ENCODE assay signal across 8 cellular contexts in the genomic region with DNA sequence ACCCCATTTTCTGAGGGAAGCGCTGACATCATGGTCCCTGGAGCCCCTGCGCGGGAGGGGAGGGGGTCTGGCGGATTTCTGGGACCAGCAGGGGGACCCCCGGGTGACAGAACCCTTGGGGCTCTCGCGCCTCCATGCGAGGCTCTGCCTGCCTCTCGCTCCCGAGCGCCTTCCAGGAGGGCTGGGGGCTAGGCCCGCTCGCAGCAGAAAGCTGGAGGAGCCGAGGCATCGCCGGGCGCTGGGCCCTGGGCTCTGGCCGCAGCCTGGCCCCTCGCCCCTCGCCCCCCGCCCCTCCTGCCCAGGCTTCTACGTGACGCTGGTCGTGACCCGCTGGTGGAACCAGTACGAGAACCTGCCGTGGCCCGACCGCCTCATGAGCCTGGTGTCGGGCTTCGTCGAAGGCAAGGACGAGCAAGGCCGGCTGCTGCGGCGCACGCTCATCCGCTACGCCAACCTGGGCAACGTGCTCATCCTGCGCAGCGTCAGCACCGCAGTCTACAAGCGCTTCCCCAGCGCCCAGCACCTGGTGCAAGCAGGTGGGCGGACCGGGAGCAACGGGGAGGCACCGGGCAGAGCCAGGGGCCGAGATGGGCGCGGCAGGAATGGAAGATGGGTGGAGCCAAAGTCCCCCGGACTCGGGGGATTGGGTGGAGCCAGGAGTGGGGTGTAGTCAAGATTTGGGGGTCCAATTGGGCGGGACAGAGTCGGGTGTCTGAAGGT. TPM values are rescaled to one million over a fixed set of nuclear protein-coding genes. Genes with fewer than 3 reads are reported as not detected.
DNase-seq lines count a peak whose midpoint lies in the region; ATAC-seq, FAIRE-seq and TF ChIP-seq lines count a peak whose summit lies in the region.

No MANE protein-coding gene starts in this region.

- TF ChIP-seq CTCF in cardiac muscle cell (IDR thresholded peaks at IDR 0.05; ENCODE audit: low read depth, low read length) (no peak), prostate gland (IDR thresholded peaks at IDR 0.05) (no peak)

- ATAC-seq in HG03442 (IDR thresholded peaks at IDR 0.05; ENCODE audit: unreplicated experiment) (no peak), GM18867 (IDR thresholded peaks at IDR 0.05; ENCODE audit: unreplicated experiment) (no peak), HG03135 (IDR thresholded peaks at IDR 0.05; ENCODE audit: unreplicated experiment) (no peak)

- H3K36me3 ChIP-seq in cardiac muscle cell, result no peaks in the 10 kb centered on the region
- no peaks in the 10 kb centered on the region for H3K36me3 ChIP-seq in prostate gland

- H3K9me3 ChIP-seq in cardiac muscle cell (ENCODE audit: low read depth) (no peaks in the 10 kb centered on the region), prostate gland (no peaks in the 10 kb centered on the region)

- H3K27me3 ChIP-seq in cardiac muscle cell (peaks cover 15% of the 10 kb centered on the region), prostate gland (replicated peaks; ENCODE audit: insufficient read depth) (no peaks in the 10 kb centered on the region)

- 6% methylated on average over 29 of the region's 56 CpGs for WGBS in prostate gland

- H3K27ac ChIP-seq in cardiac muscle cell (no peak overlapping the region), prostate gland (peak overlapping the region; percentile 51 to 52)

- no peak for FAIRE-seq in frontal cortex (lab: Jason Lieb, UNC)

- intact Hi-C loops in prostate gland (cut with DNase I), result no loop called here

- no peak for TF ChIP-seq POLR2A in prostate gland (IDR thresholded peaks at IDR 0.05)

- DNase-seq in DMS79 treated with DMSO at 0.1 percent for 48 hours (lab: John Stamatoyannopoulos, UW) (peak; percentile 7), cardiac muscle cell (ENCODE audit: low read depth in 1 of 2, low spot score in 1 of 2) (peak; percentile 31 to 45), prostate gland (ENCODE audit: low spot score) (no peak), frontal cortex (ENCODE audit: low spot score in 2 of 2) (no peak)
- peak; percentile 27 for DNase-seq in activated CD4-positive, alpha-beta T cell treated with anti-CD3 and anti-CD28 coated beads, Interleukin-2, amount 50 U/mL, for 1 hour

- peak overlapping the region; percentile 15 for H3K4me3 ChIP-seq in cardiac muscle cell
- peak overlapping the region; percentile 13 to 26 for H3K4me3 ChIP-seq in prostate gland

- H3K4me1 ChIP-seq in cardiac muscle cell (ENCODE audit: low read depth) (no peaks in the 10 kb centered on the region), prostate gland (replicated peaks) (peaks cover 3% of the 10 kb centered on the region)

RNA-seq across cellular contexts. Expression of a gene that starts 5.4 kb away (rescaled TPM):
- total RNA-seq in cardiac muscle cell (0.27 and 0.39 TPM in 2 replicates), prostate gland (10 to 100 TPM in 1 of 2 donors, 1 to 10 TPM in 1; 1.5 to 18.0 TPM), frontal cortex (1.6 TPM)
- 0.17 and 0.34 TPM in 2 replicates for polyA plus RNA-seq in cardiac muscle cell

RNA-seq across cellular contexts. Expression of a gene that starts 11.9 kb away (rescaled TPM):
- 679 and 858 TPM in 2 replicates for total RNA-seq in cardiac muscle cell
- 2,885 and 3,180 TPM in 2 replicates for polyA plus RNA-seq in cardiac muscle cell
- 1,000 to 10,000 TPM; 1,344 to 1,560 TPM for total RNA-seq in prostate gland
- 254 TPM for total RNA-seq in frontal cortex

RNA-seq across cellular contexts. Expression of a gene that starts 38.2 kb away (rescaled TPM):
- 6.7 and 11.6 TPM in 2 replicates for total RNA-seq in cardiac muscle cell
- polyA plus RNA-seq in cardiac muscle cell, result 8.3 and 14.6 TPM in 2 replicates
- 10 to 100 TPM in 1 of 2 donors, 1 to 10 TPM in 1; 3.5 to 53.0 TPM for total RNA-seq in prostate gland
- total RNA-seq in frontal cortex, result 1.6 TPM

Comparison
In these comparisons a context has a peak if more than half of its experiments do, and no peak if none do; other contexts are left out.
1. DNase-seq: peak in DMS79 treated with DMSO at 0.1 percent for 48 hours (single experiment), activated CD4-positive, alpha-beta T cell treated with anti-CD3 and anti-CD28 coated beads, Interleukin-2, amount 50 U/mL, for 1 hour (single experiment) and cardiac muscle cell (2 of 2); none in prostate gland (single experiment) and frontal cortex (0 of 2).